ENCODE assay signal across 1 cellular context in the genomic region with DNA sequence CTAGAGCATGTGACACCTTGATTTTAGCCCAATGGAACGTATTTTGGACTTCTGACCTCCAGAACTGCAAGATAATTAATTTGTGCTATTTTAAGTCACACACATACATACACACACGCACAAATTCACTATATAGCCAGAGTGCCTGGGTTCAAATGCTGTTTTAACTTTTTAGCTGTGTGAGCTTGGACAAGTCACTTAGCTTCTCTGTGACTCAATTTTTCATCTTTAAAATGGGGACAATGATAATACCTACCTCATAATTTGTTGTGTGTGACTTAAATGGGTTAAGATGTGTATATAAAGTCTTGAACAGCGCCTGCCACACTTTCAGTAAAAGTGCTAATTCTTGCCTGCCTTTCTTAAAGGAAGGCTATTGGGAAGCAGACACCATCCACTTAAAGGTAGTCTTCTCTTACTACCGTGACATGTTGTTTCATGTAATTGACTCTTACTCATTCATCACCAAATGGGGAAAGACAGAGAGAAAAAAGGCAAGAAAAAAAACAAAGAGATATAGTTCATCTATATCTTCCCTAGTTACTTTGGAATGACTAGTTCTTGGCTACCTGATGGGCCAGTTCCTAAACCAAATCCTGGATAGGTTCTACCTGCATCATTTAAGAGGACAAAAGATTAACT.
TF ChIP-seq lines count a peak whose summit lies in the region.

No MANE protein-coding gene starts in this region.

TF ChIP-seq in H1, 55 proteins besides CTCF, POLR2A, EP300 and RAD21:
- no peak for TF ChIP-seq SAP30 (IDR thresholded peaks at IDR 0.05; ENCODE audit: insufficient read depth, insufficient replicate concordance, low read length)
- no peak for TF ChIP-seq GTF2F1 (IDR thresholded peaks at IDR 0.05; ENCODE audit: borderline replicate concordance, low read depth, low read length)
- TF ChIP-seq NRF1 (IDR thresholded peaks at IDR 0.05; ENCODE audit: low read depth, low read length), result no peak
- TF ChIP-seq CHD1 (IDR thresholded peaks at IDR 0.05; ENCODE audit: low read depth, low read length), result no peak
- no peak for TF ChIP-seq TAF1 (IDR thresholded peaks at IDR 0.05; ENCODE audit: low read depth, low read length)
- no peak for TF ChIP-seq CBX8 (IDR thresholded peaks at IDR 0.05; ENCODE audit: borderline replicate concordance, low read depth, low read length)
- no peak for TF ChIP-seq BACH1 (IDR thresholded peaks at IDR 0.05; ENCODE audit: low read length)
- TF ChIP-seq TBP (IDR thresholded peaks at IDR 0.05; ENCODE audit: low read depth, low read length), result no peak
- no peak for TF ChIP-seq NANOG (IDR thresholded peaks at IDR 0.05; ENCODE audit: insufficient read depth, low read depth, low read length, poor library complexity, severe bottlenecking)
- TF ChIP-seq BCL11A (IDR thresholded peaks at IDR 0.05; ENCODE audit: low read depth in 2 of 2, low read length in 2 of 2), result no peak
- TF ChIP-seq MAX (IDR thresholded peaks at IDR 0.05), result no peak
- no peak for TF ChIP-seq JUND (IDR thresholded peaks at IDR 0.05; ENCODE audit: low read length)
- no peak for TF ChIP-seq GABPA (IDR thresholded peaks at IDR 0.05; ENCODE audit: borderline replicate concordance, insufficient read depth, low read length)
